In the genomic region with DNA sequence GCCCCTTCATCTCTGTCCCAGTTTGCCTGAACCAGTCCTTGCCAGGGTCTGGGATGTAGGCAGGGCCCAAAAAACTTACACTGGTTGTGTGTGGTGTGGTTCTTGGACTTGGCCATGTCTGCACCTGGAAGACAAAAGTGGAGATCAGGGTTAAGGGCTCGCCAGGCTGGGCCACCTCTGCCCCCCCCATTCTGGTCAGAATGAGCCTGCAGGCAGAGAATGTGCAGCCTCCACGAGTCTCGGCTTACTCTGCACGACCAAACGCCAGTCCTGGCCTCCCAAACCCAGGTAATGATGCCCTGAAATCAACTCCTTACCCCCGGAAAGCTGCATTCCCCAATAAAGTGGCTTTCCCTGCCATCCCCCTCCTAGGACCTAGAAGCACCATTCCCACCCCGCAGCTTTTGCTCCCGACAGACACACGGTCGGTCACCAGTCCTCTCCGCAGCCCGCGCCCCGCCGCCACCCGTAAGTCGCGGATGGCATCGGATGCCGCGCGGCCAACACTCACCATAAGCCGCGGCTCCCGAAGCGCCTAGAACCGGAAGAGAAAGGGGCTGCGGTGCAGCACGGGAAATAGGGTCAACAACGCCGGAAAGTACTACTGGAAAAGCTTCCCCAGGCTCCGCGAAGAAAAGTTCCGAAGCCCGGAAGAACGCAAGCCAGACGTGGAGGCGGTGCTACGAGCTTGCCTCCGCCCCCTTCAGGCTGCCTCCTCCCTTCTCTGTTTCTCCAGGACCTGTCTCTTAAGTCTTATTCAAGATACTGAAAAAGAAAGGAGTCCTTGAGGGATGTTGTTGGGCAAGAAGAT, we compare ENCODE assay signal across 8 cellular contexts. TPM values are rescaled to one million over a fixed set of nuclear protein-coding genes. Genes with fewer than 3 reads are reported as not detected.
A peak's percentile ranks its signal among the peaks of the same experiment; 100 is the strongest.
DNase-seq lines count a peak whose midpoint lies in the region; ATAC-seq, FAIRE-seq and TF ChIP-seq lines count a peak whose summit lies in the region.

Gene RPL29, minus strand, starts transcription at position 550 of the 811 bp plus-strand sequence. Its CDS starts 434 bp downstream, at position 116.

- 0 to 1% methylated on average over 40 of the region's 40 CpGs for WGBS in pancreas, 2 donors
- 1% methylated on average over 32 to 39 of the region's 40 CpGs for WGBS in thyroid gland, 2 donors

- no peaks in the 10 kb centered on the region for H3K9me2 ChIP-seq in SU-DHL-6 (replicated peaks; ENCODE audit: insufficient read depth, low read length)

- H3K4me1 Mint-ChIP-seq in activated naive CD8-positive, alpha-beta T cell treated with anti-CD3 and anti-CD28 coated beads for 36 hours: peaks cover 25% of the 10 kb centered on the region

- H3K9me3 ChIP-seq in SU-DHL-6 (ENCODE audit: insufficient read depth, low read length) (no peaks in the 10 kb centered on the region), pancreas (no peaks in the 10 kb centered on the region), thyroid gland (no peaks in the 10 kb centered on the region)

- FAIRE-seq in pancreas (lab: Jason Lieb, UNC): peak; percentile 87

- H3K4me1 ChIP-seq in pancreas (peaks cover 10 to 17% (median 15%) of the 10 kb centered on the region in 3 donors), thyroid gland (peaks cover 8 to 23% of the 10 kb centered on the region in 2 donors)

- peaks cover 20% of the 10 kb centered on the region for H3K79me2 ChIP-seq in SU-DHL-6 (ENCODE audit: insufficient read depth, low read length)

- peak; percentile 98 for TF ChIP-seq POLR2A in GM10847 (IDR thresholded peaks at IDR 0.05; ENCODE audit: extremely low read depth, insufficient read length)
- TF ChIP-seq POLR2A in thyroid gland (IDR thresholded peaks at IDR 0.05): peak in 1 of 2 donors; percentile 66

- H3K36me3 ChIP-seq in SU-DHL-6 (ENCODE audit: low read length) (peaks cover 21% of the 10 kb centered on the region), pancreas (peaks cover 0 to 14% (median 11%) of the 10 kb centered on the region in 3 donors), thyroid gland (peaks cover 17 to 18% of the 10 kb centered on the region in 2 donors)

- H3K27me3 ChIP-seq in SU-DHL-6 (ENCODE audit: low read length): no peaks in the 10 kb centered on the region
- no peaks in the 10 kb centered on the region for H3K27me3 ChIP-seq in pancreas
- H3K27me3 ChIP-seq in thyroid gland: no peaks in the 10 kb centered on the region

- H2AFZ ChIP-seq in SU-DHL-6 (ENCODE audit: low read depth, low read length, severe bottlenecking): peak within 1 kb of the TSS; percentile 86

- H3K4me3 ChIP-seq in SU-DHL-6 (ENCODE audit: insufficient read depth, low read length, poor library complexity, severe bottlenecking) (peak within 1 kb of the TSS; percentile 97), pancreas (peak within 1 kb of the TSS; percentile 79 to 93 (median 84)), thyroid gland (replicated peaks in 1 of 3) (peak within 1 kb of the TSS; percentile 62 to 86 (median 70))

- H4K20me1 ChIP-seq in SU-DHL-6 (ENCODE audit: low read depth, low read length): no peaks in the 10 kb centered on the region

- H3K27me3 Mint-ChIP-seq in activated naive CD8-positive, alpha-beta T cell treated with anti-CD3 and anti-CD28 coated beads for 36 hours: peaks cover 3% of the 10 kb centered on the region

- peak; percentile 87 for ATAC-seq in HG02642 (IDR thresholded peaks at IDR 0.05; ENCODE audit: poor library complexity, unreplicated experiment)
- ATAC-seq in pancreas: peak; percentile 94 to 98 (median 96)

- TF ChIP-seq CTCF in SU-DHL-6 (IDR thresholded peaks at IDR 0.05; ENCODE audit: insufficient read depth, low read length, poor library complexity, severe bottlenecking) (no peak), pancreas (IDR thresholded peaks at IDR 0.05) (no peak), thyroid gland (IDR thresholded peaks at IDR 0.05) (no peak)

- peak within 1 kb of the TSS; percentile 100 for H3K4me3 Mint-ChIP-seq in activated naive CD8-positive, alpha-beta T cell treated with anti-CD3 and anti-CD28 coated beads for 36 hours

- H3K9me3 Mint-ChIP-seq in activated naive CD8-positive, alpha-beta T cell treated with anti-CD3 and anti-CD28 coated beads for 36 hours: no peaks in the 10 kb centered on the region

- peak within 1 kb of the TSS; percentile 86 for H3K9ac ChIP-seq in SU-DHL-6 (ENCODE audit: low read length)

- DNase-seq in NCI-H1105 treated with DMSO at 0.1 percent for 48 hours (lab: John Stamatoyannopoulos, UW) (peak; percentile 80), head of caudate nucleus (peak; percentile 82 to 97 (median 92)), pancreas (peak; percentile 84 to 93 (median 90)), thyroid gland (peak; percentile 92)
- peak; percentile 90 for DNase-seq in activated naive CD8-positive, alpha-beta T cell treated with anti-CD3 and anti-CD28 coated beads for 36 hours

- H3K27ac Mint-ChIP-seq in activated naive CD8-positive, alpha-beta T cell treated with anti-CD3 and anti-CD28 coated beads for 36 hours: peak within 1 kb of the TSS; percentile 99

- H3K27ac ChIP-seq in SU-DHL-6 (ENCODE audit: low read depth, low read length) (peak within 1 kb of the TSS; percentile 77), pancreas (peak within 1 kb of the TSS; percentile 78 to 89 (median 84)), thyroid gland (peak within 1 kb of the TSS; percentile 85 to 98 (median 86))

- peaks cover 47% of the 10 kb centered on the region for H3K36me3 Mint-ChIP-seq in activated naive CD8-positive, alpha-beta T cell treated with anti-CD3 and anti-CD28 coated beads for 36 hours

- H3F3A ChIP-seq in SU-DHL-6 (ENCODE audit: insufficient read depth): peaks cover 22% of the 10 kb centered on the region

- intact Hi-C loops in head of caudate nucleus (cut with DNase I) (loop anchor here (5.0 kb wide), 1 partner anchor 53 kb away; the partner anchor contains the start of genes PARP3 and RRP9), pancreas (cut with DNase I) (no loop called here), thyroid gland (cut with DNase I) (no loop called here)

- peak within 1 kb of the TSS; percentile 83 for H3K4me2 ChIP-seq in SU-DHL-6 (ENCODE audit: low read depth, low read length, poor library complexity, severe bottlenecking)

RNA-seq across cellular contexts. Expression of gene RPL29, which starts in this region (rescaled TPM):
- total RNA-seq in activated naive CD8-positive, alpha-beta T cell treated with anti-CD3 and anti-CD28 coated beads for 36 hours: 1,000 to 10,000 TPM; 1,575 to 1,589 TPM
- total RNA-seq in pancreas (1,000 to 10,000 TPM in 2 of 6 donors, 100 to 1,000 TPM in 4; 643 to 1,285 (median 890) TPM), thyroid gland (1,000 to 10,000 TPM in 3 of 4 donors, 100 to 1,000 TPM in 1; 826 to 1,348 (median 1,271) TPM)
- polyA plus RNA-seq in pancreas: 1,000 to 10,000 TPM; 1,152 to 1,829 TPM

Comparison
In these comparisons a context has a peak if more than half of its experiments do, and no peak if none do; other contexts are left out.
1. Peak in every context shown above with its lines: DNase-seq, ATAC-seq, H3K4me3 ChIP-seq and H3K27ac ChIP-seq.